In genomic region chr11:61158691-61159381, GRCh38 we compare ENCODE assay signal across 8 cellular contexts. TPM values are rescaled to one million over a fixed set of nuclear protein-coding genes. Genes with fewer than 3 reads are reported as not detected.
DNase-seq lines count a peak whose midpoint lies in the region; ATAC-seq, FAIRE-seq and TF ChIP-seq lines count a peak whose summit lies in the region.

No MANE protein-coding gene starts in this region.

- RAD21 ChIA-PET in GM12878 (lab: Charles Lee; ENCODE audit: unreplicated experiment) = interaction anchor here (1.0 to 1.9 kb wide), 13 partner anchors 10 to 396 kb away, joined by 3 to 8 read pairs (median 3); partner anchors contain the start of gene TMEM109

- TSS peak; percentile 25 for BruUV-seq in GM12878 (replicated peaks; lab: Mats Ljungman, UMichigan)

- H3K9me3 Mint-ChIP-seq in mesothelial cell of epicardium = peaks cover 26% of the 10 kb centered on the region

- TF ChIP-seq CTCF in left ventricle myocardium inferior (IDR thresholded peaks at IDR 0.05; ENCODE audit: borderline replicate concordance) (no peak), GM12878 (IDR thresholded peaks at IDR 0.05 in 2 of 3, conservative IDR thresholded peaks at IDR 0.05 in 1 of 3; ENCODE audit: control insufficient read depth in 2 of 3, extremely low read depth in 1 of 3, insufficient read depth in 1 of 3, low read depth in 3 of 3, low read length in 3 of 3) (no peak), mesothelial cell of epicardium (IDR thresholded peaks at IDR 0.05; ENCODE audit: unreplicated experiment) (no peak), GM10248 (IDR thresholded peaks at IDR 0.05; ENCODE audit: control extremely low read depth, extremely low read depth, low read depth, missing control alignments) (no peak)

- H3K4me3 ChIP-seq in left ventricle myocardium inferior (no peak overlapping the region), GM12878 (peak overlapping the region; percentile 26; the same call in 1 of the 2 replicates), aorta (ENCODE audit: low read length in 2 of 2) (no peak overlapping the region)

- H3K9ac ChIP-seq in GM12878 (ENCODE audit: control insufficient read depth, insufficient read depth, low read length) = peak overlapping the region; percentile 57

- no peak for ATAC-seq in Right ventricle myocardium superior (ENCODE audit: poor library complexity)
- ATAC-seq in GM12878 = no peak
- no peak for ATAC-seq in aorta (ENCODE audit: low FRiP score)
- ATAC-seq in GM19324 (IDR thresholded peaks at IDR 0.05; ENCODE audit: low FRiP score, unreplicated experiment) = no peak

- peak overlapping the region; percentile 28 for H3K4me3 Mint-ChIP-seq in mesothelial cell of epicardium

- peaks cover 10% of the 10 kb centered on the region for H3K36me3 ChIP-seq in left ventricle myocardium inferior
- no peaks in the 10 kb centered on the region for H3K36me3 ChIP-seq in GM12878 (ENCODE audit: control insufficient read depth in 2 of 2, insufficient read depth in 2 of 2, low read length in 1 of 2)
- H3K36me3 ChIP-seq in aorta (ENCODE audit: control insufficient read depth in 1 of 2, insufficient read depth in 2 of 2, low read length in 1 of 2) = no peaks in the 10 kb centered on the region

- peaks cover 44% of the 10 kb centered on the region for H3K4me1 Mint-ChIP-seq in mesothelial cell of epicardium

- no peaks in the 10 kb centered on the region for H4K20me1 ChIP-seq in GM12878 (ENCODE audit: control insufficient read depth, insufficient read depth)

- no peaks in the 10 kb centered on the region for H3K27me3 Mint-ChIP-seq in mesothelial cell of epicardium (ENCODE audit: low read depth)

- FAIRE-seq in GM12878 (lab: Jason Lieb, UNC) = no peak

- H3K4me1 ChIP-seq in left ventricle myocardium inferior (peaks cover 40% of the 10 kb centered on the region), GM12878 (ENCODE audit: control insufficient read depth, insufficient read depth, low read length) (peaks cover 30% of the 10 kb centered on the region), aorta (ENCODE audit: control insufficient read depth in 1 of 2, insufficient read depth in 2 of 2, low read length in 2 of 2) (peaks cover under 1 to 6% of the 10 kb centered on the region in 2 donors)

- H3K9me3 ChIP-seq in left ventricle myocardium inferior (replicated peaks) (peaks cover 19% of the 10 kb centered on the region), GM12878 (replicated peaks; ENCODE audit: control insufficient read depth, insufficient read depth, low read length) (peaks cover 12% of the 10 kb centered on the region; the same call in 2 of the 3 replicates), aorta (ENCODE audit: control insufficient read depth, low read length) (no peaks in the 10 kb centered on the region)

- H3K27ac ChIP-seq in left ventricle myocardium inferior (replicated peaks) = peak overlapping the region; percentile 40
- H3K27ac ChIP-seq in GM12878 (ENCODE audit: control insufficient read depth, insufficient read depth) = peak overlapping the region; percentile 89
- peak overlapping the region; percentile 27 to 71 for H3K27ac ChIP-seq in aorta (ENCODE audit: low read depth in 1 of 2, low read length in 2 of 2)

- no peak for TF ChIP-seq EP300 in GM12878 (IDR thresholded peaks at IDR 0.05; ENCODE audit: borderline replicate concordance in 1 of 2, control insufficient read depth in 1 of 2, low read depth in 2 of 2, low read length in 2 of 2)

- peak overlapping the region; percentile 80 for H3K4me2 ChIP-seq in GM12878 (ENCODE audit: control insufficient read depth, insufficient read depth)

- in situ Hi-C loops in GM12878 (cut with MboI) = no loop called here

- no peak overlapping the region for H2AFZ ChIP-seq in GM12878 (ENCODE audit: control insufficient read depth, low read depth, low read length)

- H3K27me3 ChIP-seq in left ventricle myocardium inferior (ENCODE audit: low read depth) (no peaks in the 10 kb centered on the region), GM12878 (replicated peaks in 1 of 2; ENCODE audit: control insufficient read depth in 2 of 2, insufficient read depth in 2 of 2, low read length in 1 of 2) (no peaks in the 10 kb centered on the region), aorta (ENCODE audit: control insufficient read depth in 1 of 2, insufficient read depth in 2 of 2, low read length in 1 of 2) (no peaks in the 10 kb centered on the region)

- no peak for TF ChIP-seq RAD21 in GM12878 (IDR thresholded peaks at IDR 0.05; ENCODE audit: insufficient read depth, low read depth, low read length)

- POLR2A ChIA-PET in GM12878 (lab: Charles Lee) (interaction anchor here (0.6 to 4.2 kb wide), 15 partner anchors 9 to 397 kb away, joined by 3 to 17 read pairs (median 3); partner anchors contain the start of genes CD6, CYB561A3 and TMEM138), GM10248 (lab: Yijun Ruan, JAX) (no interaction called here)

- DNase-seq in left ventricle myocardium inferior (no peak), Right ventricle myocardium superior (no peak), GM12878 (ENCODE audit: low read depth, low spot score) (no peak), mesothelial cell of epicardium (ENCODE audit: low spot score in 2 of 2, unreplicated experiment in 2 of 2) (no peak), aorta (peak in 1 of 2 donors; percentile 9), COLO829 (ENCODE audit: low spot score) (no peak), GM10248 (ENCODE audit: extremely low spot score) (no peak)

- CTCF ChIA-PET in GM12878 (lab: Yijun Ruan, JAX) (interaction anchor here (0.6 to 1.9 kb wide), 15 partner anchors 9 to 394 kb away, joined by 3 to 17 read pairs (median 3); partner anchors contain the start of gene TMEM216), GM10248 (lab: Yijun Ruan, JAX) (interaction anchor here (0.8 to 4.7 kb wide), 10 partner anchors 9 to 328 kb away, joined by 3 to 27 read pairs (median 4); no protein-coding TSS in a partner anchor)

- H3K36me3 Mint-ChIP-seq in mesothelial cell of epicardium = peaks cover 30% of the 10 kb centered on the region

- TF ChIP-seq POLR2A in GM12878 (IDR thresholded peaks at IDR 0.05; ENCODE audit: low read depth, low read length) = no peak

- WGBS in GM12878 (ENCODE audit: insufficient coverage, insufficient replicate concordance, low lambda C conversion rate, missing lambda C conversion rate) = 34% methylated on average over 3 of the region's 3 CpGs
- 0 to 8% methylated on average over 3 of the region's 3 CpGs for WGBS in aorta, 2 donors

- peak overlapping the region; percentile 93 for H3K27ac Mint-ChIP-seq in mesothelial cell of epicardium

- intact Hi-C loops in left ventricle myocardium inferior (cut with micrococcal nuclease) = no loop called here
- intact Hi-C loops in Right ventricle myocardium superior (cut with DNase I) = no loop called here
- intact Hi-C loops in GM12878 (cut with micrococcal nuclease; ENCODE audit: unreplicated experiment) = no loop called here
- intact Hi-C loops in aorta (cut with DNase I) = loop anchor here in 1 of 2 donors (10.0 kb wide), 1 partner anchor 244 kb away; the partner anchor contains the start of gene TMEM109

- SMC1A ChIA-PET in GM12878 (lab: Charles Lee; ENCODE audit: uncharacterized antibody, unreplicated experiment) = interaction anchor here (0.6 to 3.9 kb wide), 16 partner anchors 10 to 396 kb away, joined by 3 to 31 read pairs (median 3); no protein-coding TSS in a partner anchor

- peaks cover 49% of the 10 kb centered on the region for H3K79me2 ChIP-seq in GM12878 (ENCODE audit: control insufficient read depth, insufficient read depth, low read length)

RNA-seq across cellular contexts. Expression of gene VPS37C, which starts 2.4 kb away (rescaled TPM):
- total RNA-seq in left ventricle myocardium inferior (15.8 TPM), Right ventricle myocardium superior (14.3 TPM), GM12878 (2014; rRNA removed) (7.4 and 8.6 TPM in 2 replicates), GM12878 (2014; rRNA removed; fragmentation: Illumina TruSeq; extraction: Trizol) (4.1 and 4.8 TPM in 2 replicates), GM12878 (2021) (15.6 and 16.5 TPM in 2 replicates), mesothelial cell of epicardium (24.8 to 29.1 TPM (median 26.5 TPM) in 3 replicates), aorta (10 to 100 TPM; 29.8 to 39.9 TPM)
- total RNA-seq in GM12878 (2013; cell fraction: nucleolus; rRNA removed) = 34.6 and 37.0 TPM in 2 replicates
- 2.7 TPM for polyA plus RNA-seq in GM12878 (2011; ENCODE audit: low read depth)
- polyA plus RNA-seq in GM12878 (2011; rRNA removed) (5.1 and 7.0 TPM in 2 replicates), GM12878 (2014; fragmentation: Illumina TruSeq; extraction: Trizol) (2.2 and 5.0 TPM in 2 replicates), GM12878 (2014; fragmentation: Nextera tagmentation; extraction: Ambion mirVana) (under 1 TPM; 0.39 to 0.88 TPM), GM12878 (2014; rRNA removed) (8.6 and 9.0 TPM in 2 replicates), GM12878 (2016; fragmentation: Nextera tagmentation; extraction: Ambion mirVana) (1 to 10 TPM; 8.7 to 9.6 TPM), aorta (10 to 100 TPM; 12.7 to 14.0 TPM)
- polyA plus RNA-seq in GM12878 (2011; cell fraction: cytosol; rRNA removed) = 9.4 and 9.9 TPM in 2 replicates
- 17.3 and 19.7 TPM in 2 replicates for polyA plus RNA-seq in GM12878 (2011; cell fraction: nucleus; rRNA removed)
- polyA plus RNA-seq in GM12878 (2012) = 7.0 and 7.9 TPM in 2 replicates
- 4.9 and 11.4 TPM in 2 replicates for polyA minus RNA-seq in GM12878 (2011; rRNA and poly(A)+ RNA removed)
- polyA minus RNA-seq in GM12878 (2011; cell fraction: cytosol; rRNA and poly(A)+ RNA removed) = 5.2 and 6.9 TPM in 2 replicates
- 5.0 and 9.1 TPM in 2 replicates for polyA minus RNA-seq in GM12878 (2011; cell fraction: nucleus; rRNA and poly(A)+ RNA removed)

RNA-seq across cellular contexts. Expression of gene PGA3, which starts 44.5 kb away (rescaled TPM):
- total RNA-seq in left ventricle myocardium inferior (0.19 TPM), Right ventricle myocardium superior (not detected), GM12878 (2014; rRNA removed) (not detected in 2 replicates), GM12878 (2014; rRNA removed; fragmentation: Illumina TruSeq; extraction: Trizol) (not detected in 2 replicates), GM12878 (2021) (not detected in 2 replicates), mesothelial cell of epicardium (not detected in 3 replicates), aorta (1 to 10 TPM in 1 of 2 donors, not detected in 1; 1.8 TPM)
- not detected in 2 replicates for total RNA-seq in GM12878 (2013; cell fraction: nucleolus; rRNA removed)
- not detected for polyA plus RNA-seq in GM12878 (2011; ENCODE audit: low read depth)
- polyA plus RNA-seq in GM12878 (2011; rRNA removed) (not detected in 2 replicates), GM12878 (2014; fragmentation: Illumina TruSeq; extraction: Trizol) (not detected in 2 replicates), GM12878 (2014; fragmentation: Nextera tagmentation; extraction: Ambion mirVana) (not detected), GM12878 (2014; rRNA removed) (not detected in 2 replicates), GM12878 (2016; fragmentation: Nextera tagmentation; extraction: Ambion mirVana) (not detected), aorta (1 to 10 TPM; 2.5 to 9.5 TPM)
- polyA plus RNA-seq in GM12878 (2011; cell fraction: cytosol; rRNA removed) = not detected in 2 replicates
- not detected in 2 replicates for polyA plus RNA-seq in GM12878 (2011; cell fraction: nucleus; rRNA removed)
- not detected in 2 replicates for polyA plus RNA-seq in GM12878 (2012)
- polyA minus RNA-seq in GM12878 (2011; rRNA and poly(A)+ RNA removed) = not detected in 2 replicates
- polyA minus RNA-seq in GM12878 (2011; cell fraction: cytosol; rRNA and poly(A)+ RNA removed) = not detected in 2 replicates
- polyA minus RNA-seq in GM12878 (2011; cell fraction: nucleus; rRNA and poly(A)+ RNA removed) = not detected in 2 replicates

RNA-seq across cellular contexts. Expression of gene CD5, which starts 56.5 kb away (rescaled TPM):
- total RNA-seq in left ventricle myocardium inferior (0.30 TPM), Right ventricle myocardium superior (not detected), GM12878 (2014; rRNA removed) (0.17 and 0.22 TPM in 2 replicates), GM12878 (2014; rRNA removed; fragmentation: Illumina TruSeq; extraction: Trizol) (0.04 and 0.09 TPM in 2 replicates), GM12878 (2021) (0.58 and 0.87 TPM in 2 replicates), mesothelial cell of epicardium (not detected in 3 replicates), aorta (1 to 10 TPM in 1 of 2 donors, under 1 TPM in 1; 0.58 to 1.7 TPM)
- not detected in 2 replicates for total RNA-seq in GM12878 (2013; cell fraction: nucleolus; rRNA removed)
- not detected for polyA plus RNA-seq in GM12878 (2011; ENCODE audit: low read depth)
- polyA plus RNA-seq in GM12878 (2011; rRNA removed) (not detected in 2 replicates), GM12878 (2014; fragmentation: Illumina TruSeq; extraction: Trizol) (0.16 and 0.17 TPM in 2 replicates), GM12878 (2014; fragmentation: Nextera tagmentation; extraction: Ambion mirVana) (under 1 TPM in 1 of 2 experiments, not detected in 1; 0.02 TPM), GM12878 (2014; rRNA removed) (0.18 and 0.19 TPM in 2 replicates), GM12878 (2016; fragmentation: Nextera tagmentation; extraction: Ambion mirVana) (under 1 TPM; 0.23 to 0.35 TPM), aorta (under 1 TPM in 1 of 2 donors, not detected in 1; 0.67 TPM)
- 0.04 TPM in 1 of 2 replicates, not detected in the other for polyA plus RNA-seq in GM12878 (2011; cell fraction: cytosol; rRNA removed)
- not detected in 2 replicates for polyA plus RNA-seq in GM12878 (2011; cell fraction: nucleus; rRNA removed)
- polyA plus RNA-seq in GM12878 (2012) = 0.08 and 0.23 TPM in 2 replicates
- not detected in 2 replicates for polyA minus RNA-seq in GM12878 (2011; rRNA and poly(A)+ RNA removed)
- polyA minus RNA-seq in GM12878 (2011; cell fraction: cytosol; rRNA and poly(A)+ RNA removed) = not detected in 2 replicates
- not detected in 2 replicates for polyA minus RNA-seq in GM12878 (2011; cell fraction: nucleus; rRNA and poly(A)+ RNA removed)
